Comparison of ENCODE assay signal across 8 cellular contexts in the genomic region with DNA sequence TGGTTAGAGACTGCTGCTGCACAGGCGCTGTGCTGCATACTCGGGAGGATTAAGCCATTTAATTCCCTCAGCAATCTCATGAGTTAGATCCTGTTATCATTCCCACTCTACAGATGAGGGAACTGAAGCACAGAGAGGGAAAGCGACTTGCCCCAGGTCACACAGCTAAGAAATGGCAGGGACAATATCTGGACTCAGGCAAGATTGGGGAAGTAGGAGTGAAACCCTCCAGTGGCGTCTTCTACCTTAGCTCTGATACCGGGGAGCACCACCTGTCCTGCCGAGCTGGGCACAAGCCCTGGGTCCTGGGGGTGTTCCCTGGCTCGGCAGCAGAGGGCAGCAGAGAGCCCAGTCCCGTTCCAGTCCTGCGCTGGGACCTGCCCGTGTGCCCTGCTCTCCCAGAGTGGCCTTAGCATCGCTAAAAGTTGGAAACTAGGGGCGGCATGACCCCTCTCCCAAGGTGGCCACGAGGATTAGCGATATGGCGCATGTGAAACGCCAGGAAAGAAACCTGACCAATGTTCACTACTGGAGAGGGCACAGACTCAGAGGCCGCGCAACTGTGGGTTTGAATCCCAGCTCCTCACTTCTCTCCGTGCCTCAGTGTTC. TPM values are rescaled to one million over a fixed set of nuclear protein-coding genes. Genes with fewer than 3 reads are reported as not detected.
A peak's percentile ranks its signal among the peaks of the same experiment; 100 is the strongest.
DNase-seq lines count a peak whose midpoint lies in the region; ATAC-seq, FAIRE-seq and TF ChIP-seq lines count a peak whose summit lies in the region.

No MANE protein-coding gene starts in this region.

- H3K4me1 Mint-ChIP-seq in neural progenitor cell = peaks cover 39% of the 10 kb centered on the region

- no peaks in the 10 kb centered on the region for H3K36me3 ChIP-seq in esophagus muscularis mucosa
- H3K36me3 ChIP-seq in neural progenitor cell = no peaks in the 10 kb centered on the region
- no peaks in the 10 kb centered on the region for H3K36me3 ChIP-seq in thoracic aorta

- H3K27me3 Mint-ChIP-seq in neural progenitor cell (ENCODE audit: insufficient read depth, low read depth) = peaks cover 17% of the 10 kb centered on the region

- H3K4me3 ChIP-seq in esophagus muscularis mucosa = no peak overlapping the region
- no peak overlapping the region for H3K4me3 ChIP-seq in neural progenitor cell
- H3K4me3 ChIP-seq in thoracic aorta = no peak overlapping the region

- peak; percentile 92 for DNase-seq in D721Med (ENCODE audit: insufficient read length, low spot score)
- DNase-seq in NOMO-1 treated with dmso at 0.1 percent for 144 hours (lab: John Stamatoyannopoulos, UW; ENCODE audit: unreplicated experiment) = peak; percentile 55
- DNase-seq in activated T-cell treated with anti-CD3 and anti-CD28 coated beads for 1 hour (ENCODE audit: low read depth) = peak; percentile 75
- no peak for DNase-seq in esophagus muscularis mucosa (ENCODE audit: extremely low spot score)
- DNase-seq in neural progenitor cell (ENCODE audit: low spot score) = peak; percentile 85
- DNase-seq in thoracic aorta (ENCODE audit: low spot score) = no peak

- H3K27me3 ChIP-seq in esophagus muscularis mucosa (peaks cover 0 to 17% (median 4%) of the 10 kb centered on the region in 4 donors), neural progenitor cell (peaks cover 23% of the 10 kb centered on the region), thoracic aorta (replicated peaks; ENCODE audit: insufficient read depth) (no peaks in the 10 kb centered on the region)

- peak overlapping the region; percentile 64 for H3K4me2 ChIP-seq in neural progenitor cell

- H3K79me2 ChIP-seq in neural progenitor cell (ENCODE audit: low read depth) = no peaks in the 10 kb centered on the region

- H3K4me1 ChIP-seq in esophagus muscularis mucosa (peaks cover 31 to 56% (median 54%) of the 10 kb centered on the region in 4 donors), neural progenitor cell (peaks cover 14% of the 10 kb centered on the region), thoracic aorta (ENCODE audit: control insufficient read depth in 1 of 2, low read depth in 2 of 2) (peaks cover 0 to 29% of the 10 kb centered on the region in 2 donors)

- no peaks in the 10 kb centered on the region for H3K9me3 ChIP-seq in esophagus muscularis mucosa
- no peaks in the 10 kb centered on the region for H3K9me3 ChIP-seq in neural progenitor cell (ENCODE audit: low read depth)
- no peaks in the 10 kb centered on the region for H3K9me3 ChIP-seq in thoracic aorta

- TF ChIP-seq POLR2A in esophagus muscularis mucosa (IDR thresholded peaks at IDR 0.05; ENCODE audit: low read depth) = no peak

- TF ChIP-seq CTCF in D721Med (IDR thresholded peaks at IDR 0.05; ENCODE audit: insufficient read depth, missing control alignments) = peak; percentile 60
- TF ChIP-seq CTCF in esophagus muscularis mucosa (IDR thresholded peaks at IDR 0.05) = peak; percentile 95 to 99 (median 95)
- peak; percentile 93 for TF ChIP-seq CTCF in neural progenitor cell (IDR thresholded peaks at IDR 0.05)
- peak; percentile 87 for TF ChIP-seq CTCF in thoracic aorta (IDR thresholded peaks at IDR 0.05)

- no peak overlapping the region for H2AFZ ChIP-seq in neural progenitor cell (replicated peaks)

- peaks cover 17% of the 10 kb centered on the region for H4K20me1 ChIP-seq in neural progenitor cell (ENCODE audit: low read depth)

- no peaks in the 10 kb centered on the region for H3K9me3 Mint-ChIP-seq in neural progenitor cell

- no peak overlapping the region for H3K27ac Mint-ChIP-seq in neural progenitor cell

- peaks cover 38% of the 10 kb centered on the region for H3F3A ChIP-seq in neural progenitor cell (ENCODE audit: low read depth)

- peaks cover 3% of the 10 kb centered on the region for H3K36me3 Mint-ChIP-seq in neural progenitor cell

- H3K9ac ChIP-seq in neural progenitor cell = no peak overlapping the region

- FAIRE-seq in D721Med (lab: Jason Lieb, UNC) = no peak

- 12% methylated on average over 12 of the region's 19 CpGs for WGBS in esophagus muscularis mucosa

- no peak overlapping the region for H3K27ac ChIP-seq in esophagus muscularis mucosa (replicated peaks in 1 of 4)
- no peak overlapping the region for H3K27ac ChIP-seq in neural progenitor cell
- H3K27ac ChIP-seq in thoracic aorta = no peak overlapping the region

- peak overlapping the region; percentile 66 for H3K4me3 Mint-ChIP-seq in neural progenitor cell

- ATAC-seq in HG02981 (IDR thresholded peaks at IDR 0.05; ENCODE audit: unreplicated experiment) = peak; percentile 47
- no peak for ATAC-seq in thoracic aorta (ENCODE audit: insufficient number of reproducible peaks, low FRiP score, low read depth)
- no peak for ATAC-seq in HG03108 (IDR thresholded peaks at IDR 0.05; ENCODE audit: unreplicated experiment)

- intact Hi-C loops in esophagus muscularis mucosa (cut with DNase I) = loop anchor here (1.0 kb wide), 1 partner anchor 95 kb away; no protein-coding TSS in a partner anchor

- TF ChIP-seq EP300 in esophagus muscularis mucosa (IDR thresholded peaks at IDR 0.05) = no peak

RNA-seq across cellular contexts. Expression of a gene that starts 20.5 kb away (rescaled TPM):
- 10 to 100 TPM; 40.1 to 50.7 (median 48.4) TPM for total RNA-seq in esophagus muscularis mucosa
- total RNA-seq in neural progenitor cell (ENCODE audit: low replicate concordance) = 50.3 and 107 TPM in 2 replicates
- total RNA-seq in thoracic aorta = 10 to 100 TPM; 50.6 to 79.4 TPM

RNA-seq across cellular contexts. Expression of a gene that starts 21.9 kb away (rescaled TPM):
- total RNA-seq in esophagus muscularis mucosa = under 1 TPM; 0.17 to 0.57 (median 0.37) TPM
- 0.02 and 3.5 TPM in 2 replicates for total RNA-seq in neural progenitor cell (ENCODE audit: low replicate concordance)
- 1 to 10 TPM in 1 of 2 donors, under 1 TPM in 1; 0.41 to 4.5 TPM for total RNA-seq in thoracic aorta

RNA-seq across cellular contexts. Expression of a gene that starts 34.3 kb away (rescaled TPM):
- total RNA-seq in esophagus muscularis mucosa = under 1 TPM; 0.42 to 0.86 (median 0.51) TPM
- total RNA-seq in neural progenitor cell (ENCODE audit: low replicate concordance) = 0.69 and 0.74 TPM in 2 replicates
- total RNA-seq in thoracic aorta = 1 to 10 TPM in 1 of 2 donors, under 1 TPM in 1; 0.27 to 1.2 TPM

RNA-seq across cellular contexts. Expression of a gene that starts 43.9 kb away (rescaled TPM):
- total RNA-seq in esophagus muscularis mucosa (10 to 100 TPM; 19.5 to 42.9 (median 31.7) TPM), neural progenitor cell (ENCODE audit: low replicate concordance) (10.6 and 31.5 TPM in 2 replicates), thoracic aorta (10 to 100 TPM; 17.5 to 38.3 TPM)

Comparison
In these comparisons a context has a peak if more than half of its experiments do, and no peak if none do; other contexts are left out.
1. DNase-seq: peak in D721Med (single experiment), NOMO-1 treated with dmso at 0.1 percent for 144 hours (single experiment), activated T-cell treated with anti-CD3 and anti-CD28 coated beads for 1 hour (single experiment) and neural progenitor cell (single experiment); none in esophagus muscularis mucosa (single experiment) and thoracic aorta (single experiment).
2. Peak in every context shown above with its lines, with median percentiles within 50 percentile points of each other: CTCF ChIP-seq.